ENCODE assay signal across 25 cellular contexts in the genomic region with DNA sequence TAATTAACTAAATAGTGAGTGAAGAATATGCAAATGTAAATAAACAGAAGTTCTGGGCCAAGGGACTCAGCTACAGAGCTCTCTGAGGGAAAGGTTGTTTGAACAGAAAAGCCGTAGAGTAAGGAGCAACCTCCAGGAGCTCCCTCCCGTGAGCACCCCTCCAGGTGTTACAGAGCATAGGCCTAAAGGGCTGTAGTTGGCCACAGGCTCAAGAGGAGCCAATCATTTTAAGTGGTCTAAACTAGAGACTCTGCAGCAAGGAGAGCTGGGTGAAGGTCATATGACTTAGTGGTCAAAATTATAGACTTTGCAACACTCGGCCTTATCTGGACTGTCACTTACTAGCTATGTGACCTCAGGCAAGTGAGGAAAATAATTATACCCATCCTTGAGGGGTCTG. TPM values are rescaled to one million over a fixed set of nuclear protein-coding genes. Genes with fewer than 3 reads are reported as not detected.
"Had no signal": no experiment of that assay in that cellular context is flagged by ENCODE, and none has a peak within 500 bp of the region (broad histone marks: within the 10 kb centered on the region; RNA-seq: fewer than 3 reads in every experiment).

No MANE protein-coding gene starts in this region.

- H3K27me3 ChIP-seq: breast epithelium, colonic mucosa had no signal

- ATAC-seq: activated T-cell treated with anti-CD3 and anti-CD28 coated beads, Interleukin-2, amount 50 U/mL, for 72 hours; T-helper 17 cell had no signal

- H3K27ac ChIP-seq: breast epithelium, colonic mucosa, KMS-11 had no signal

- H3K4me3 ChIP-seq: breast epithelium, colonic mucosa, MG63 had no signal

- H3K4me2 ChIP-seq: KMS-11 had no signal

- H3K36me3 ChIP-seq: breast epithelium, colonic mucosa, MG63 had no signal

- H3K9ac ChIP-seq: KMS-11 had no signal

- H3K4me1 ChIP-seq: breast epithelium, colonic mucosa had no signal

- DNase-seq: activated CD4-positive, alpha-beta memory T cell treated with anti-CD3 and anti-CD28 coated beads, Interleukin-2, amount 10 ng/mL, durations not matched to agents 7 days and 5 days; activated CD4-positive, alpha-beta T cell treated with anti-CD3 and anti-CD28 coated beads, Interleukin-2, amount 50 U/mL, for 1 hour; activated CD4-positive, CD25-positive, alpha-beta regulatory T cell; activated T-cell treated with anti-CD3 and anti-CD28 coated beads for 4 hours; activated T-cell treated with anti-CD3 and anti-CD28 coated beads, Interleukin-2, amount 50 U/mL, for 72 hours; aorta; caudate nucleus; colonic mucosa; MG63; MV-4-11; NCI-H1092 treated with DMSO at 0.1 percent for 48 hours; NCI-H1436 treated with DMSO at 0.1 percent for 48 hours; NCI-H187; NCI-H2081; NCI-H2171; NCI-H345; NCI-H524; SIG-M5; T-helper 17 cell; T-helper 9 cell had no signal

- H3K9me3 ChIP-seq: breast epithelium, colonic mucosa, MG63 had no signal

RNA-seq across cellular contexts. Expression of gene RXRG, which starts 19.1 kb away (rescaled TPM):
- total RNA-seq: activated CD4-positive, alpha-beta memory T cell treated with anti-CD3 and anti-CD28 coated beads, Interleukin-2, amount 10 ng/mL, durations not matched to agents 7 days and 5 days; activated CD8-positive, alpha-beta memory T cell treated with anti-CD3 and anti-CD28 coated beads for 36 hours; activated T-cell treated with anti-CD3 and anti-CD28 coated beads, Interleukin-2, amount 50 U/mL, for 72 hours; OCI-LY7; T-helper 17 cell had no signal
- polyA plus RNA-seq: IgD-negative memory B cell had no signal
